ENCODE assay signal across 9 cellular contexts in the genomic region with DNA sequence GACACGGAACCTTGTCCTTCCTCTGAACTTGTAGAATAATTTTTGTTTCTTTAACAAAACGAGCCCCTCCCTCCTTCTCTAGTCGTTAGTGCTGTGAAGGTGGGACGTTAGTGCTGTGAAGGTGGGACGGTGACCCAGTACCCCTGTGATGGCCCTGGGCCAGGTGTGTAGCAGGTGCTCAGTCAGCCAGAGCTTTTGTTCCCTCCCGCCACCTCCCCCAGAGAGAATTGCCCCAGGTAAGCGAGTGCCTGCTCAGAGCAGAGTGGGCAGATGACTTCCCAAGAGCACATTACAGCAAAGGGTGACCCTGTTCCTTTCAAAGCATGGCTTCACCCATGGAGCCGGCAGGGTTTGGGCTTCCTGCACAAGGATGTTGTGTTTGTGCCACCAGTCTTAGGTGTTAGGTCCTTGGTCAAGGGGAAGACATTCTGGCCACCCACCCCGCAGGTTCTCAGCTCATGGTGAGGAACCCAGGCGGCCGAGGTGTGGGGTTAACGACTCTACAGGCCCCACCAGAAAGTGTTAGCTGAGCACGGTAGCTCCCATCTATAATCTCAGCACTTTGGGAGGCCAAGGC. TPM values are rescaled to one million over a fixed set of nuclear protein-coding genes. Genes with fewer than 3 reads are reported as not detected.
DNase-seq lines count a peak whose midpoint lies in the region; ATAC-seq and TF ChIP-seq lines count a peak whose summit lies in the region.
"Had no signal": no experiment of that assay in that cellular context is flagged by ENCODE, and none has a peak within 500 bp of the region (broad histone marks: within the 10 kb centered on the region; RNA-seq: fewer than 3 reads in every experiment).

No MANE protein-coding gene starts in this region.

- TF ChIP-seq POLR2A in Peyer's patch (IDR thresholded peaks at IDR 0.05) (no peak), stomach (IDR thresholded peaks at IDR 0.05) (no peak)

- no peak for TF ChIP-seq CTCF in Peyer's patch (IDR thresholded peaks at IDR 0.05)
- no peak for TF ChIP-seq CTCF in fibroblast of lung (conservative IDR thresholded peaks at IDR 0.05 in 1 of 2, IDR thresholded peaks at IDR 0.05 in 1 of 2; ENCODE audit: low read depth in 1 of 2, low read length in 2 of 2)
- TF ChIP-seq CTCF in stomach (IDR thresholded peaks at IDR 0.05): no peak

- peaks cover 10% of the 10 kb centered on the region for H3K36me3 Mint-ChIP-seq in T-helper 2 cell treated with Interferon-gamma antibody and Interleukin-4, amounts not matched to agents 5 μg/mL and 100 μg/mL, for 36 hours (ENCODE audit: low read depth)

- DNase-seq in T-helper 2 cell treated with Interferon-gamma antibody and Interleukin-4, amounts not matched to agents 5 μg/mL and 100 μg/mL, for 36 hours (ENCODE audit: low spot score): no peak
- no peak for DNase-seq in T-helper 2 cell
- DNase-seq in Peyer's patch: peak in 1 of 3 donors; percentile 61
- DNase-seq in fibroblast of lung (ENCODE audit: low read depth in 2 of 2): no peak
- DNase-seq in stomach: peak; percentile 50
- DNase-seq in NCI-H524 (lab: John Stamatoyannopoulos, UW): no peak
- DNase-seq: stimulated activated CD4-positive, alpha-beta T cell treated with anti-CD3 and anti-CD28 coated beads, Interleukin-2, amount 100 ng/mL, for 24 hours had no signal

- H3K4me3 Mint-ChIP-seq in T-helper 2 cell treated with Interferon-gamma antibody and Interleukin-4, amounts not matched to agents 5 μg/mL and 100 μg/mL, for 36 hours: peak overlapping the region; percentile 92

- peaks cover 21 to 93% (median 45%) of the 10 kb centered on the region in 4 donors for H3K4me1 ChIP-seq in Peyer's patch
- peaks cover 26% of the 10 kb centered on the region for H3K4me1 ChIP-seq in fibroblast of lung (ENCODE audit: control insufficient read depth, extremely low read depth, insufficient read depth, low read length)
- H3K4me1 ChIP-seq in stomach: peaks cover 58 to 99% (median 84%) of the 10 kb centered on the region in 4 donors

- no peak overlapping the region for H3K4me2 ChIP-seq in fibroblast of lung (ENCODE audit: extremely low read depth, insufficient read depth, low read length)

- H3K4me3 ChIP-seq in Peyer's patch: no peak overlapping the region
- no peak overlapping the region for H3K4me3 ChIP-seq in fibroblast of lung (replicated peaks in 1 of 4; ENCODE audit: control extremely low read depth in 1 of 4, insufficient read depth in 1 of 4, low read depth in 3 of 4, low read length in 4 of 4)
- no peak overlapping the region for H3K4me3 ChIP-seq in stomach

- ATAC-seq in GM18909 (IDR thresholded peaks at IDR 0.05; ENCODE audit: poor library complexity, unreplicated experiment) (no peak), GM18873 (IDR thresholded peaks at IDR 0.05; ENCODE audit: low FRiP score, unreplicated experiment) (no peak)

- H3K9ac ChIP-seq in fibroblast of lung (ENCODE audit: insufficient read depth, low read length): no peak overlapping the region

- H4K20me1 ChIP-seq in fibroblast of lung (ENCODE audit: control insufficient read depth, extremely low read depth, insufficient read depth, low read length): no peaks in the 10 kb centered on the region

- H3K27ac Mint-ChIP-seq in T-helper 2 cell treated with Interferon-gamma antibody and Interleukin-4, amounts not matched to agents 5 μg/mL and 100 μg/mL, for 36 hours: peak overlapping the region; percentile 100

- H3K27me3 Mint-ChIP-seq in T-helper 2 cell treated with Interferon-gamma antibody and Interleukin-4, amounts not matched to agents 5 μg/mL and 100 μg/mL, for 36 hours (ENCODE audit: low read depth): no peaks in the 10 kb centered on the region

- TF ChIP-seq EP300 in stomach (IDR thresholded peaks at IDR 0.05): no peak

- H3K9me3 ChIP-seq in Peyer's patch (no peaks in the 10 kb centered on the region), fibroblast of lung (ENCODE audit: control insufficient read depth, insufficient read depth, low read depth, low read length) (no peaks in the 10 kb centered on the region), stomach (no peaks in the 10 kb centered on the region)

- no peaks in the 10 kb centered on the region for H3K36me3 ChIP-seq in Peyer's patch
- H3K36me3 ChIP-seq in fibroblast of lung (ENCODE audit: control insufficient read depth, insufficient read depth, low read length): no peaks in the 10 kb centered on the region
- H3K36me3 ChIP-seq in stomach: no peaks in the 10 kb centered on the region

- H2AFZ ChIP-seq in fibroblast of lung (ENCODE audit: low read length): no peak overlapping the region

- H3K9me3 Mint-ChIP-seq in T-helper 2 cell treated with Interferon-gamma antibody and Interleukin-4, amounts not matched to agents 5 μg/mL and 100 μg/mL, for 36 hours: no peaks in the 10 kb centered on the region

- no peaks in the 10 kb centered on the region for H3K27me3 ChIP-seq in Peyer's patch
- no peaks in the 10 kb centered on the region for H3K27me3 ChIP-seq in fibroblast of lung (ENCODE audit: control insufficient read depth, insufficient read depth, low read length)
- no peaks in the 10 kb centered on the region for H3K27me3 ChIP-seq in stomach

- no peaks in the 10 kb centered on the region for H3K79me2 ChIP-seq in fibroblast of lung (ENCODE audit: control insufficient read depth, insufficient read depth, low read length)

- intact Hi-C loops in stomach (cut with DNase I; ENCODE audit: low total_unique reads): no loop called here

- H3K27ac ChIP-seq in Peyer's patch: peak overlapping the region; percentile 72 to 91 (median 86)
- H3K27ac ChIP-seq in fibroblast of lung (ENCODE audit: insufficient read depth, low read length): peak overlapping the region; percentile 61
- H3K27ac ChIP-seq in stomach: peak overlapping the region; percentile 78 to 91 (median 81)

- WGBS in stomach, 5 donors: 64 to 78% (median 67%) methylated on average over 11 to 13 of the region's 13 CpGs

- H3K4me1 Mint-ChIP-seq in T-helper 2 cell treated with Interferon-gamma antibody and Interleukin-4, amounts not matched to agents 5 μg/mL and 100 μg/mL, for 36 hours (ENCODE audit: low read depth): peaks cover 62% of the 10 kb centered on the region

RNA-seq across cellular contexts. Expression of gene SLC6A6, which starts 30.7 kb away (rescaled TPM):
- 100 to 1,000 TPM in 3 of 4 donors, 10 to 100 TPM in 1; 61.1 to 190 (median 150) TPM for total RNA-seq in Peyer's patch
- total RNA-seq in fibroblast of lung: 8.5 and 8.9 TPM in 2 replicates
- polyA plus RNA-seq in fibroblast of lung: 10.9 and 24.0 TPM in 2 replicates
- polyA plus RNA-seq in fibroblast of lung (2012): 6.6 and 17.4 TPM in 2 replicates
- polyA minus RNA-seq in fibroblast of lung (ENCODE audit: low replicate concordance): 40.8 and 82.2 TPM in 2 replicates
- 10 to 100 TPM; 15.6 to 36.7 (median 28.0) TPM for total RNA-seq in stomach
- polyA plus RNA-seq in stomach: 1 to 10 TPM; 3.0 to 6.8 (median 4.9) TPM
